Comparison of ENCODE assay signal across 1 cellular context in the genomic region with DNA sequence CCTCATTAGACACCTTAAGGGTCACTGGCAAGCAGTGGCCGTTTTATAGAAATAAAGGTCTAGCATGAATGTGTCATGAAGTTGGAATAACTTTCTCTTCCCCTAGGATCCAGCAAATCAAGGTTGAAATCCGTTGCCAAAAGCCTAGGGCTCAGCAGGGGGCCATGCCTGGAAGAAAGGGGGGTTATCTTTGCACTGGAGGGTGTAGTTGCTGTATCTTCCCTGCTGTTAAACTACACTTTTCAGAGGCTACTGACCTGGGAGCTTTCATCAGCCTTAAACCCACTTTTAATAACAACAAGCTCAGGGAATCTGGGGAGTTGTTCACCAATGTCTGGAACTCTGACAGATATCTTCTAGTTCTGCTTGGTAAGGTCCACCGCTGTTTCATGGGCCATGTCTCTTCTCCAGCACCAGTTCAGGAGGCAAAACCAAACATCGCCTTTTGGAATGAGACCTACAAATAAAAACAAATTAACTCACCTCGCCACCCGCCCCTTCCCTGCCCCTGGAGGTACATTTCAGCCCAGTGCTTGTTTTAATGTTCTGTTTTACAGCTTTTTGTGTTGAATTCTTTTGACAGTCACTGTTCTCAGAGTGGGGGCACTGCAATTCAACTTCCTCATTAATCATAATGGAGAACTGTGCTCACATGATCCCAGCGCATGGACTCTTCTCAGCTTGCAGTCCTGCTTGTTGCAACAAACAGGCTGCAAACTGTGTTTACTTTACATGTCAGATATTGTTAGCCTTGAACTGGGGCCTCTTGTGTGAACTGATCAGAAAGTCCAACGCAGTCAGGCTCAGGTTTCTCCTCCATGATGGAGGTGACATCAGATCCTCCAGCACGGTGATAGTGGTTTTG.
TF ChIP-seq lines count a peak whose summit lies in the region.

No MANE protein-coding gene starts in this region.

TF ChIP-seq in HepG2, 621 proteins besides CTCF, POLR2A, EP300 and RAD21 (continued from another document and continues in another):
- TF ChIP-seq, protein P1, sequence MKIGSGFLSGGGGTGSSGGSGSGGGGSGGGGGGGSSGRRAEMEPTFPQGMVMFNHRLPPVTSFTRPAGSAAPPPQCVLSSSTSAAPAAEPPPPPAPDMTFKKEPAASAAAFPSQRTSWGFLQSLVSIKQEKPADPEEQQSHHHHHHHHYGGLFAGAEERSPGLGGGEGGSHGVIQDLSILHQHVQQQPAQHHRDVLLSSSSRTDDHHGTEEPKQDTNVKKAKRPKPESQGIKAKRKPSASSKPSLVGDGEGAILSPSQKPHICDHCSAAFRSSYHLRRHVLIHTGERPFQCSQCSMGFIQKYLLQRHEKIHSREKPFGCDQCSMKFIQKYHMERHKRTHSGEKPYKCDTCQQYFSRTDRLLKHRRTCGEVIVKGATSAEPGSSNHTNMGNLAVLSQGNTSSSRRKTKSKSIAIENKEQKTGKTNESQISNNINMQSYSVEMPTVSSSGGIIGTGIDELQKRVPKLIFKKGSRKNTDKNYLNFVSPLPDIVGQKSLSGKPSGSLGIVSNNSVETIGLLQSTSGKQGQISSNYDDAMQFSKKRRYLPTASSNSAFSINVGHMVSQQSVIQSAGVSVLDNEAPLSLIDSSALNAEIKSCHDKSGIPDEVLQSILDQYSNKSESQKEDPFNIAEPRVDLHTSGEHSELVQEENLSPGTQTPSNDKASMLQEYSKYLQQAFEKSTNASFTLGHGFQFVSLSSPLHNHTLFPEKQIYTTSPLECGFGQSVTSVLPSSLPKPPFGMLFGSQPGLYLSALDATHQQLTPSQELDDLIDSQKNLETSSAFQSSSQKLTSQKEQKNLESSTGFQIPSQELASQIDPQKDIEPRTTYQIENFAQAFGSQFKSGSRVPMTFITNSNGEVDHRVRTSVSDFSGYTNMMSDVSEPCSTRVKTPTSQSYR (CRISPR knock-in tag; IDR thresholded peaks at IDR 0.05; ENCODE audit: borderline replicate concordance) = 0 out of 2 replicates have a peak, but pooled peaks have one; percentile 28
- peak; percentile 59 for TF ChIP-seq SAP130 (CRISPR knock-in tag; IDR thresholded peaks at IDR 0.05; ENCODE audit: low read depth)
- TF ChIP-seq, protein P2, sequence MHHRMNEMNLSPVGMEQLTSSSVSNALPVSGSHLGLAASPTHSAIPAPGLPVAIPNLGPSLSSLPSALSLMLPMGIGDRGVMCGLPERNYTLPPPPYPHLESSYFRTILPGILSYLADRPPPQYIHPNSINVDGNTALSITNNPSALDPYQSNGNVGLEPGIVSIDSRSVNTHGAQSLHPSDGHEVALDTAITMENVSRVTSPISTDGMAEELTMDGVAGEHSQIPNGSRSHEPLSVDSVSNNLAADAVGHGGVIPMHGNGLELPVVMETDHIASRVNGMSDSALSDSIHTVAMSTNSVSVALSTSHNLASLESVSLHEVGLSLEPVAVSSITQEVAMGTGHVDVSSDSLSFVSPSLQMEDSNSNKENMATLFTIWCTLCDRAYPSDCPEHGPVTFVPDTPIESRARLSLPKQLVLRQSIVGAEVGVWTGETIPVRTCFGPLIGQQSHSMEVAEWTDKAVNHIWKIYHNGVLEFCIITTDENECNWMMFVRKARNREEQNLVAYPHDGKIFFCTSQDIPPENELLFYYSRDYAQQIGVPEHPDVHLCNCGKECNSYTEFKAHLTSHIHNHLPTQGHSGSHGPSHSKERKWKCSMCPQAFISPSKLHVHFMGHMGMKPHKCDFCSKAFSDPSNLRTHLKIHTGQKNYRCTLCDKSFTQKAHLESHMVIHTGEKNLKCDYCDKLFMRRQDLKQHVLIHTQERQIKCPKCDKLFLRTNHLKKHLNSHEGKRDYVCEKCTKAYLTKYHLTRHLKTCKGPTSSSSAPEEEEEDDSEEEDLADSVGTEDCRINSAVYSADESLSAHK (CRISPR knock-in tag; IDR thresholded peaks at IDR 0.05; ENCODE audit: borderline replicate concordance) = no peak
- TF ChIP-seq, protein P3, sequence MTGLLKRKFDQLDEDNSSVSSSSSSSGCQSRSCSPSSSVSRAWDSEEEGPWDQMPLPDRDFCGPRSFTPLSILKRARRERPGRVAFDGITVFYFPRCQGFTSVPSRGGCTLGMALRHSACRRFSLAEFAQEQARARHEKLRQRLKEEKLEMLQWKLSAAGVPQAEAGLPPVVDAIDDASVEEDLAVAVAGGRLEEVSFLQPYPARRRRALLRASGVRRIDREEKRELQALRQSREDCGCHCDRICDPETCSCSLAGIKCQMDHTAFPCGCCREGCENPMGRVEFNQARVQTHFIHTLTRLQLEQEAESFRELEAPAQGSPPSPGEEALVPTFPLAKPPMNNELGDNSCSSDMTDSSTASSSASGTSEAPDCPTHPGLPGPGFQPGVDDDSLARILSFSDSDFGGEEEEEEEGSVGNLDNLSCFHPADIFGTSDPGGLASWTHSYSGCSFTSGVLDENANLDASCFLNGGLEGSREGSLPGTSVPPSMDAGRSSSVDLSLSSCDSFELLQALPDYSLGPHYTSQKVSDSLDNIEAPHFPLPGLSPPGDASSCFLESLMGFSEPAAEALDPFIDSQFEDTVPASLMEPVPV (CRISPR knock-in tag; IDR thresholded peaks at IDR 0.05) = no peak
- TF ChIP-seq HMG20B (CRISPR knock-in tag; conservative IDR thresholded peaks at IDR 0.05) = no peak
- no peak for TF ChIP-seq SIN3B (IDR thresholded peaks at IDR 0.05; ENCODE audit: low read length)
- no peak for TF ChIP-seq NFKB2 (CRISPR knock-in tag; IDR thresholded peaks at IDR 0.05; ENCODE audit: borderline replicate concordance)
- TF ChIP-seq ZNF619 (CRISPR knock-in tag; IDR thresholded peaks at IDR 0.05) = no peak
- TF ChIP-seq RAD51 (IDR thresholded peaks at IDR 0.05; ENCODE audit: borderline replicate concordance) = no peak
- TF ChIP-seq BRD4 (CRISPR knock-in tag; IDR thresholded peaks at IDR 0.05) = no peak; the same call in 1 of the 2 replicates
- TF ChIP-seq KLF6 (CRISPR knock-in tag; IDR thresholded peaks at IDR 0.05) = 0 out of 2 replicates have a peak, but pooled peaks have one; percentile 65
- TF ChIP-seq, protein P4, sequence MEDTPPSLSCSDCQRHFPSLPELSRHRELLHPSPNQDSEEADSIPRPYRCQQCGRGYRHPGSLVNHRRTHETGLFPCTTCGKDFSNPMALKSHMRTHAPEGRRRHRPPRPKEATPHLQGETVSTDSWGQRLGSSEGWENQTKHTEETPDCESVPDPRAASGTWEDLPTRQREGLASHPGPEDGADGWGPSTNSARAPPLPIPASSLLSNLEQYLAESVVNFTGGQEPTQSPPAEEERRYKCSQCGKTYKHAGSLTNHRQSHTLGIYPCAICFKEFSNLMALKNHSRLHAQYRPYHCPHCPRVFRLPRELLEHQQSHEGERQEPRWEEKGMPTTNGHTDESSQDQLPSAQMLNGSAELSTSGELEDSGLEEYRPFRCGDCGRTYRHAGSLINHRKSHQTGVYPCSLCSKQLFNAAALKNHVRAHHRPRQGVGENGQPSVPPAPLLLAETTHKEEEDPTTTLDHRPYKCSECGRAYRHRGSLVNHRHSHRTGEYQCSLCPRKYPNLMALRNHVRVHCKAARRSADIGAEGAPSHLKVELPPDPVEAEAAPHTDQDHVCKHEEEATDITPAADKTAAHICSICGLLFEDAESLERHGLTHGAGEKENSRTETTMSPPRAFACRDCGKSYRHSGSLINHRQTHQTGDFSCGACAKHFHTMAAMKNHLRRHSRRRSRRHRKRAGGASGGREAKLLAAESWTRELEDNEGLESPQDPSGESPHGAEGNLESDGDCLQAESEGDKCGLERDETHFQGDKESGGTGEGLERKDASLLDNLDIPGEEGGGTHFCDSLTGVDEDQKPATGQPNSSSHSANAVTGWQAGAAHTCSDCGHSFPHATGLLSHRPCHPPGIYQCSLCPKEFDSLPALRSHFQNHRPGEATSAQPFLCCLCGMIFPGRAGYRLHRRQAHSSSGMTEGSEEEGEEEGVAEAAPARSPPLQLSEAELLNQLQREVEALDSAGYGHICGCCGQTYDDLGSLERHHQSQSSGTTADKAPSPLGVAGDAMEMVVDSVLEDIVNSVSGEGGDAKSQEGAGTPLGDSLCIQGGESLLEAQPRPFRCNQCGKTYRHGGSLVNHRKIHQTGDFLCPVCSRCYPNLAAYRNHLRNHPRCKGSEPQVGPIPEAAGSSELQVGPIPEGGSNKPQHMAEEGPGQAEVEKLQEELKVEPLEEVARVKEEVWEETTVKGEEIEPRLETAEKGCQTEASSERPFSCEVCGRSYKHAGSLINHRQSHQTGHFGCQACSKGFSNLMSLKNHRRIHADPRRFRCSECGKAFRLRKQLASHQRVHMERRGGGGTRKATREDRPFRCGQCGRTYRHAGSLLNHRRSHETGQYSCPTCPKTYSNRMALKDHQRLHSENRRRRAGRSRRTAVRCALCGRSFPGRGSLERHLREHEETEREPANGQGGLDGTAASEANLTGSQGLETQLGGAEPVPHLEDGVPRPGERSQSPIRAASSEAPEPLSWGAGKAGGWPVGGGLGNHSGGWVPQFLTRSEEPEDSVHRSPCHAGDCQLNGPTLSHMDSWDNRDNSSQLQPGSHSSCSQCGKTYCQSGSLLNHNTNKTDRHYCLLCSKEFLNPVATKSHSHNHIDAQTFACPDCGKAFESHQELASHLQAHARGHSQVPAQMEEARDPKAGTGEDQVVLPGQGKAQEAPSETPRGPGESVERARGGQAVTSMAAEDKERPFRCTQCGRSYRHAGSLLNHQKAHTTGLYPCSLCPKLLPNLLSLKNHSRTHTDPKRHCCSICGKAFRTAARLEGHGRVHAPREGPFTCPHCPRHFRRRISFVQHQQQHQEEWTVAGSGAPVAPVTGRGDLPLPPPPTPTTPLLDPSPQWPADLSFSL (CRISPR knock-in tag; IDR thresholded peaks at IDR 0.05) = 0 out of 2 replicates have a peak, but pooled peaks have one; percentile 36
- TF ChIP-seq ZBTB7A (CRISPR knock-in tag; IDR thresholded peaks at IDR 0.05) = no peak
- TF ChIP-seq POLR2AphosphoS2 (IDR thresholded peaks at IDR 0.05; ENCODE audit: low read depth, low read length) = no peak
- TF ChIP-seq ZNF232 (CRISPR knock-in tag; IDR thresholded peaks at IDR 0.05; ENCODE audit: borderline replicate concordance) = no peak; the same call in 1 of the 2 replicates
- peak; percentile 51; the same call in 1 of the 2 replicates for TF ChIP-seq BCL6 (CRISPR knock-in tag; IDR thresholded peaks at IDR 0.05)
- peak; percentile 66; the same call in 1 of the 2 replicates for TF ChIP-seq CBX5 (CRISPR knock-in tag; IDR thresholded peaks at IDR 0.05; ENCODE audit: borderline replicate concordance)
- no peak for TF ChIP-seq TP53 (CRISPR knock-in tag; conservative IDR thresholded peaks at IDR 0.05)
- TF ChIP-seq CBX2 (IDR thresholded peaks at IDR 0.05; ENCODE audit: low read depth, low read length) = no peak
- 0 out of 2 replicates have a peak, but pooled peaks have one; percentile 42 for TF ChIP-seq CBX2 (CRISPR knock-in tag; IDR thresholded peaks at IDR 0.05; ENCODE audit: low read depth)
- no peak for TF ChIP-seq EEA1 (CRISPR knock-in tag; IDR thresholded peaks at IDR 0.05; ENCODE audit: borderline replicate concordance)
- peak; percentile 84; the same call in 1 of the 2 replicates for TF ChIP-seq FOXK1 (CRISPR knock-in tag; IDR thresholded peaks at IDR 0.05; ENCODE audit: borderline replicate concordance, low read depth)
- peak; percentile 73; the same call in 1 of the 2 replicates for TF ChIP-seq ZMYM3 (CRISPR knock-in tag; IDR thresholded peaks at IDR 0.05)
- peak; percentile 44; the same call in 1 of the 2 replicates for TF ChIP-seq WIZ (CRISPR knock-in tag; IDR thresholded peaks at IDR 0.05)
- no peak for TF ChIP-seq ZFP41 (CRISPR knock-in tag; IDR thresholded peaks at IDR 0.05; ENCODE audit: borderline replicate concordance)
- no peak for TF ChIP-seq ZNF75D (CRISPR knock-in tag; IDR thresholded peaks at IDR 0.05; ENCODE audit: borderline replicate concordance)
- TF ChIP-seq ZFP82 (CRISPR knock-in tag; IDR thresholded peaks at IDR 0.05; ENCODE audit: borderline replicate concordance) = no peak
- no peak for TF ChIP-seq TMF1 (CRISPR knock-in tag; IDR thresholded peaks at IDR 0.05; ENCODE audit: low read depth)
- TF ChIP-seq, protein P5, sequence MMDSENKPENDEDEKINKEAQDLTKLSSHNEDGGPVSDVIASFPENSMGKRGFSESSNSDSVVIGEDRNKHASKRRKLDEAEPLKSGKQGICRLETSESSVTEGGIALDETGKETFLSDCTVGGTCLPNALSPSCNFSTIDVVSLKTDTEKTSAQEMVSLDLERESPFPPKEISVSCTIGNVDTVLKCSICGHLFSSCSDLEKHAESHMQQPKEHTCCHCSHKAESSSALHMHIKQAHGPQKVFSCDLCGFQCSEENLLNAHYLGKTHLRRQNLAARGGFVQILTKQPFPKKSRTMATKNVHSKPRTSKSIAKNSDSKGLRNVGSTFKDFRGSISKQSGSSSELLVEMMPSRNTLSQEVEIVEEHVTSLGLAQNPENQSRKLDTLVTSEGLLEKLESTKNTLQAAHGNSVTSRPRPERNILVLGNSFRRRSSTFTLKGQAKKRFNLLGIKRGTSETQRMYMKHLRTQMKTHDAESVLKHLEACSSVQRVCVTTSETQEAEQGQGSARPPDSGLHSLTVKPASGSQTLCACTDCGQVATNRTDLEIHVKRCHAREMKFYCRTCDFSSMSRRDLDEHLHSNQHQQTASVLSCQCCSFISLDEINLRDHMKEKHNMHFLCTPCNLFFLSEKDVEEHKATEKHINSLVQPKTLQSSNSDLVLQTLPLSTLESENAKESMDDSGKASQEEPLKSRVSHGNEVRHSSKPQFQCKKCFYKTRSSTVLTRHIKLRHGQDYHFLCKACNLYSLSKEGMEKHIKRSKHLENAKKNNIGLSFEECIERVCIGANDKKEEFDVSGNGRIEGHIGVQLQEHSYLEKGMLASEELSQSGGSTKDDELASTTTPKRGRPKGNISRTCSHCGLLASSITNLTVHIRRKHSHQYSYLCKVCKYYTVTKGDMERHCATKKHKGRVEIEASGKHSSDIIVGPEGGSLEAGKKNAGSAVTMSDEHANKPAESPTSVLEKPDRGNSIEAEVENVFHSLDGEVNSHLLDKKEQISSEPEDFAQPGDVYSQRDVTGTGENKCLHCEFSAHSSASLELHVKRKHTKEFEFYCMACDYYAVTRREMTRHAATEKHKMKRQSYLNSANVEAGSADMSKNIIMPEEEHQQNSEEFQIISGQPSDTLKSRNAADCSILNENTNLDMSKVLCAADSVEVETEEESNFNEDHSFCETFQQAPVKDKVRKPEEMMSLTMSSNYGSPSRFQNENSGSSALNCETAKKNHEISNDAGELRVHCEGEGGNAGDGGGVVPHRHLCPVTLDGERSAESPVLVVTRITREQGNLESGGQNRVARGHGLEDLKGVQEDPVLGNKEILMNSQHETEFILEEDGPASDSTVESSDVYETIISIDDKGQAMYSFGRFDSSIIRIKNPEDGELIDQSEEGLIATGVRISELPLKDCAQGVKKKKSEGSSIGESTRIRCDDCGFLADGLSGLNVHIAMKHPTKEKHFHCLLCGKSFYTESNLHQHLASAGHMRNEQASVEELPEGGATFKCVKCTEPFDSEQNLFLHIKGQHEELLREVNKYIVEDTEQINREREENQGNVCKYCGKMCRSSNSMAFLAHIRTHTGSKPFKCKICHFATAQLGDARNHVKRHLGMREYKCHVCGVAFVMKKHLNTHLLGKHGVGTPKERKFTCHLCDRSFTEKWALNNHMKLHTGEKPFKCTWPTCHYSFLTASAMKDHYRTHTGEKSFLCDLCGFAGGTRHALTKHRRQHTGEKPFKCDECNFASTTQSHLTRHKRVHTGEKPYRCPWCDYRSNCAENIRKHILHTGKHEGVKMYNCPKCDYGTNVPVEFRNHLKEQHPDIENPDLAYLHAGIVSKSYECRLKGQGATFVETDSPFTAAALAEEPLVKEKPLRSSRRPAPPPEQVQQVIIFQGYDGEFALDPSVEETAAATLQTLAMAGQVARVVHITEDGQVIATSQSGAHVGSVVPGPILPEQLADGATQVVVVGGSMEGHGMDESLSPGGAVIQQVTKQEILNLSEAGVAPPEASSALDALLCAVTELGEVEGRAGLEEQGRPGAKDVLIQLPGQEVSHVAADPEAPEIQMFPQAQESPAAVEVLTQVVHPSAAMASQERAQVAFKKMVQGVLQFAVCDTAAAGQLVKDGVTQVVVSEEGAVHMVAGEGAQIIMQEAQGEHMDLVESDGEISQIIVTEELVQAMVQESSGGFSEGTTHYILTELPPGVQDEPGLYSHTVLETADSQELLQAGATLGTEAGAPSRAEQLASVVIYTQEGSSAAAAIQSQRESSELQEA (CRISPR knock-in tag; IDR thresholded peaks at IDR 0.05; ENCODE audit: not compliant biosample characterization) = no peak
- no peak for TF ChIP-seq NR1H2 (CRISPR knock-in tag; IDR thresholded peaks at IDR 0.05; ENCODE audit: borderline replicate concordance, low read depth)
- TF ChIP-seq MYC (CRISPR knock-in tag; IDR thresholded peaks at IDR 0.05; ENCODE audit: borderline replicate concordance) = peak; percentile 26; the same call in 1 of the 2 replicates
